8 cellular contexts compared by ENCODE assay signal in the genomic region with DNA sequence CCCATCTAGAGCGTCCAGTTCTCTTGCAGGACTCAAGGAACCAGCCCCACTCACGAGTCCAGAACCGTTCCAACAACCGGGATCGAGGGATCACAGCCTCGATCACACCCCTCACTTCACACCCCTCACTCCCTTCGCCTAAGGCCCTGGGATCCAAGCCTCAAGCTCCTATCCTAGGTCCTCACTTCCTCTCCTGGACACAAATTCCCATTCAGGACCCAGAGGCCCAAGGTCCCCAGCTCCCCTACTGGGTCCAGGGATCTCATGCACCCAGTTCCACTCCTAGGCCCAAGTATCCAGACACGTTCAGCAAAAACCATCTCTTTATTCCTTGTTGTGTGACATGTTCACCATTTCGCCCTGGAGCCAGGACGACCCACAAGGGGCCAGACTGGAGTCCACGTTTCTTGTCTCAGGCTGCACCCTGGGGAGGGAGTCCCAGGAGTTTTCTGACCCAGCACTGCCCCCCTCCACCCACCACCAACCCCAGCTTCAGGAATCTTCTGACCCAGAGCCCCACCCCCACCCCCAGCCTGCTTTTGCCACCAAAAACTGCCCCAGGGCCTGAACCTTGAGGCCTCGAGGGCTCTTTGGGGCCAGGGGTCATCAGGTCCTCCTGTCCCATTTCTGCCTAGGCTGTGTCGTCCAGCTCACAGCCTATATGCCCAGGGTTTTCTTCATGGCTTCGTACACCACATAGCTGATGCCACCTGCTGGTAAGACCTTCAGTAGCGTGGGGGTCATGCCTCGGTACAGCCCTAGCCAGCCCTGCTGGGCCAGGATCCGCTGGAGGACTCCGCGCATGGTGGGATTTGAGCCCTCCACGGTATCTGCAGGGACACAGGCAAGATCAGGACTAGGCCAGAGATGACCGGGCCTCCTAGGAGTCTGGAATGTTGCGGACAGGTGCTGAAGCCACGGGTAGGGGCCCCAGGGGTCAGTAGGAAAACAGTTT. TPM values are rescaled to one million over a fixed set of nuclear protein-coding genes. Genes with fewer than 3 reads are reported as not detected.
DNase-seq lines count a peak whose midpoint lies in the region; ATAC-seq, FAIRE-seq and TF ChIP-seq lines count a peak whose summit lies in the region.

No MANE protein-coding gene starts in this region.

- H3K9me3 ChIP-seq in kidney (ENCODE audit: control insufficient read depth in 1 of 2, low read length in 2 of 2): no peaks in the 10 kb centered on the region
- H3K9me3 ChIP-seq in tibial artery: no peaks in the 10 kb centered on the region

- peak overlapping the region; percentile 9 to 55 for H3K4me3 ChIP-seq in kidney (ENCODE audit: low read length in 2 of 2)
- peak overlapping the region; percentile 10 for H3K4me3 ChIP-seq in tibial artery

- H3K9me3 Mint-ChIP-seq in activated CD8-positive, alpha-beta T cell treated with anti-CD3 and anti-CD28 coated beads for 36 hours: peaks cover 4% of the 10 kb centered on the region

- CTCF ChIA-PET in activated CD8-positive, alpha-beta T cell treated with anti-CD3 and anti-CD28 coated beads for 36 hours (lab: Charles Lee): interaction anchor here (1.2 kb wide), 2 partner anchors 208 to 377 kb away, joined by 3 read pairs; no protein-coding TSS in a partner anchor

- intact Hi-C loops in activated CD8-positive, alpha-beta T cell treated with anti-CD3 and anti-CD28 coated beads for 36 hours (cut with micrococcal nuclease): no loop called here
- intact Hi-C loops in kidney (cut with DNase I) (no loop called here), tibial artery (cut with DNase I; ENCODE audit: low total_unique reads) (loop anchor here (2.0 kb wide), 1 partner anchor 53 kb away; a partner anchor contains a TSS)

- no peaks in the 10 kb centered on the region for H3K27me3 ChIP-seq in tibial artery

- H3K4me3 Mint-ChIP-seq in activated CD8-positive, alpha-beta T cell treated with anti-CD3 and anti-CD28 coated beads for 36 hours: peak overlapping the region; percentile 72

- H3K27me3 Mint-ChIP-seq in activated CD8-positive, alpha-beta T cell treated with anti-CD3 and anti-CD28 coated beads for 36 hours: no peaks in the 10 kb centered on the region

- H3K4me1 ChIP-seq in kidney (ENCODE audit: control insufficient read depth in 1 of 2, insufficient read depth in 1 of 2, low read depth in 1 of 2, low read length in 2 of 2): peaks cover 9 to 23% of the 10 kb centered on the region in 2 donors
- peaks cover 0 to 34% (median 27%) of the 10 kb centered on the region in 4 donors for H3K4me1 ChIP-seq in tibial artery

- peaks cover 23% of the 10 kb centered on the region for H3K36me3 Mint-ChIP-seq in activated CD8-positive, alpha-beta T cell treated with anti-CD3 and anti-CD28 coated beads for 36 hours (ENCODE audit: low read depth)

- ATAC-seq in activated CD8-positive, alpha-beta T cell treated with anti-CD3 and anti-CD28 coated beads for 36 hours: no peak
- ATAC-seq in GM21528 (IDR thresholded peaks at IDR 0.05; ENCODE audit: low FRiP score, unreplicated experiment): no peak

- H3K27ac ChIP-seq in kidney (ENCODE audit: low read depth in 2 of 2, low read length in 2 of 2): peak overlapping the region; percentile 67 to 73
- peak overlapping the region; percentile 38 to 73 for H3K27ac ChIP-seq in tibial artery

- FAIRE-seq in kidney (lab: Jason Lieb, UNC): no peak

- no peak overlapping the region for H3K9ac ChIP-seq in kidney (ENCODE audit: low read length in 2 of 2)

- H3K27ac Mint-ChIP-seq in activated CD8-positive, alpha-beta T cell treated with anti-CD3 and anti-CD28 coated beads for 36 hours: peak overlapping the region; percentile 95

- H3K4me1 Mint-ChIP-seq in activated CD8-positive, alpha-beta T cell treated with anti-CD3 and anti-CD28 coated beads for 36 hours (ENCODE audit: low read depth): peaks cover 31% of the 10 kb centered on the region

- no peak for TF ChIP-seq CTCF in activated CD8-positive, alpha-beta T cell treated with anti-CD3 and anti-CD28 coated beads for 36 hours (IDR thresholded peaks at IDR 0.05)
- TF ChIP-seq CTCF in kidney (IDR thresholded peaks at IDR 0.05; ENCODE audit: borderline replicate concordance, extremely low read depth, insufficient read depth) (no peak), tibial artery (IDR thresholded peaks at IDR 0.05) (no peak)

- POLR2A ChIA-PET in activated CD8-positive, alpha-beta T cell treated with anti-CD3 and anti-CD28 coated beads for 36 hours (lab: Charles Lee): interaction anchor here (0.6 to 3.2 kb wide), 9 partner anchors 10 to 397 kb away, joined by 3 to 10 read pairs (median 4); a partner anchor contains a TSS

- DNase-seq in stimulated activated CD4-positive, alpha-beta T cell treated with anti-CD3 and anti-CD28 coated beads, Interleukin-1b, Interleukin-23, amount 100 ng/mL, for 48 hours: peak; percentile 19
- no peak for DNase-seq in stimulated activated CD4-positive, alpha-beta T cell treated with anti-CD3 and anti-CD28 coated beads, Interleukin-2, amount 100 ng/mL, for 24 hours
- peak; percentile 37 for DNase-seq in activated CD8-positive, alpha-beta T cell treated with anti-CD3 and anti-CD28 coated beads for 36 hours
- DNase-seq in kidney (no peak), tibial artery (no peak), COR-L47 (lab: John Stamatoyannopoulos, UW) (no peak), cerebellum (ENCODE audit: low spot score) (no peak)

- peaks cover under 1 to 11% of the 10 kb centered on the region in 2 donors for H3K36me3 ChIP-seq in kidney (ENCODE audit: control insufficient read depth in 1 of 2, insufficient read depth in 2 of 2, low read length in 2 of 2)
- peaks cover 0 to 13% (median 10%) of the 10 kb centered on the region in 3 donors for H3K36me3 ChIP-seq in tibial artery

RNA-seq across cellular contexts. Expression of a gene that starts 1.4 kb away (rescaled TPM):
- total RNA-seq in activated CD8-positive, alpha-beta T cell treated with anti-CD3 and anti-CD28 coated beads for 36 hours: 100 to 1,000 TPM; 366 to 370 TPM
- total RNA-seq in kidney: 175 TPM
- 52.9 TPM for polyA plus RNA-seq in kidney (ENCODE audit: insufficient read depth, low read depth, low replicate concordance)
- total RNA-seq in cerebellum: 91.6 TPM

RNA-seq across cellular contexts. Expression of a gene that starts 7.6 kb away (rescaled TPM):
- not detected for total RNA-seq in activated CD8-positive, alpha-beta T cell treated with anti-CD3 and anti-CD28 coated beads for 36 hours
- total RNA-seq in kidney (0.28 TPM), cerebellum (0.91 TPM)
- polyA plus RNA-seq in kidney (ENCODE audit: insufficient read depth, low read depth, low replicate concordance): 0.69 TPM

RNA-seq across cellular contexts. Expression of a gene that starts 33.0 kb away (rescaled TPM):
- 10 to 100 TPM; 50.4 to 59.6 TPM for total RNA-seq in activated CD8-positive, alpha-beta T cell treated with anti-CD3 and anti-CD28 coated beads for 36 hours
- total RNA-seq in kidney: 61.7 TPM
- 44.1 TPM for polyA plus RNA-seq in kidney (ENCODE audit: insufficient read depth, low read depth, low replicate concordance)
- total RNA-seq in cerebellum: 25.3 TPM

RNA-seq across cellular contexts. Expression of a gene that starts 33.6 kb away (rescaled TPM):
- 10 to 100 TPM; 11.9 to 12.1 TPM for total RNA-seq in activated CD8-positive, alpha-beta T cell treated with anti-CD3 and anti-CD28 coated beads for 36 hours
- total RNA-seq in kidney (76.6 TPM), cerebellum (26.6 TPM)
- 69.2 TPM for polyA plus RNA-seq in kidney (ENCODE audit: insufficient read depth, low read depth, low replicate concordance)

RNA-seq across cellular contexts. Expression of a gene that starts 38.1 kb away (rescaled TPM):
- total RNA-seq in activated CD8-positive, alpha-beta T cell treated with anti-CD3 and anti-CD28 coated beads for 36 hours: under 1 TPM; 0.58 to 0.70 TPM
- total RNA-seq in kidney (58.2 TPM), cerebellum (4.3 TPM)
- 51.9 TPM for polyA plus RNA-seq in kidney (ENCODE audit: insufficient read depth, low read depth, low replicate concordance)

Comparison
In these comparisons a context has a peak if more than half of its experiments do, and no peak if none do; other contexts are left out.
1. DNase-seq: peak in stimulated activated CD4-positive, alpha-beta T cell treated with anti-CD3 and anti-CD28 coated beads, Interleukin-1b, Interleukin-23, amount 100 ng/mL, for 48 hours (single experiment) and activated CD8-positive, alpha-beta T cell treated with anti-CD3 and anti-CD28 coated beads for 36 hours (single experiment); none in stimulated activated CD4-positive, alpha-beta T cell treated with anti-CD3 and anti-CD28 coated beads, Interleukin-2, amount 100 ng/mL, for 24 hours (0 of 2), kidney (single experiment), tibial artery (0 of 2), COR-L47 (single experiment) and cerebellum (single experiment).